In genomic region chr9:134368571-134368970, GRCh38 we compare ENCODE assay signal across 21 cellular contexts. TPM values are rescaled to one million over a fixed set of nuclear protein-coding genes. Genes with fewer than 3 reads are reported as not detected.
DNase-seq lines count a peak whose midpoint lies in the region; TF ChIP-seq lines count a peak whose summit lies in the region.
"Had no signal": no experiment of that assay in that cellular context is flagged by ENCODE, and none has a peak within 500 bp of the region (broad histone marks: within the 10 kb centered on the region; RNA-seq: fewer than 3 reads in every experiment).

No MANE protein-coding gene starts in this region.

- no peaks in the 10 kb centered on the region for H3K9me3 Mint-ChIP-seq in activated T-helper 1 cell treated with anti-CD3 and anti-CD28 coated beads, Interleukin-12 subunit alpha, Interleukin-12 subunit beta, Interleukin-2, Interleukin-4 antibody, amounts not matched to agents 30 ng/mL and 10 ng/mL and 1 ng/mL, durations not matched to agents 14 hours and 24 hours and 36 hours
- H3K9me3 Mint-ChIP-seq: activated CD4-positive, alpha-beta T cell treated with anti-CD3 and anti-CD28 coated beads, Interleukin-2, amount 10 ng/mL, durations not matched to agents 24 days and 14 days; effector memory CD8-positive, alpha-beta T cell; stimulated activated naive CD8-positive, alpha-beta T cell treated with anti-CD3 and anti-CD28 coated beads, Interleukin-15, amount 100 ng/mL, for 72 hours had no signal

- TF ChIP-seq POLR2A in suprapubic skin (IDR thresholded peaks at IDR 0.05): no peak

- no peak overlapping the region for H3K4me3 Mint-ChIP-seq in activated T-helper 1 cell treated with anti-CD3 and anti-CD28 coated beads, Interleukin-12 subunit alpha, Interleukin-12 subunit beta, Interleukin-2, Interleukin-4 antibody, amounts not matched to agents 30 ng/mL and 10 ng/mL and 1 ng/mL, durations not matched to agents 14 hours and 24 hours and 36 hours
- H3K4me3 Mint-ChIP-seq: activated CD4-positive, alpha-beta T cell treated with anti-CD3 and anti-CD28 coated beads, Interleukin-2, amount 10 ng/mL, durations not matched to agents 24 days and 14 days; effector memory CD8-positive, alpha-beta T cell; stimulated activated naive CD8-positive, alpha-beta T cell treated with anti-CD3 and anti-CD28 coated beads, Interleukin-15, amount 100 ng/mL, for 72 hours had no signal

- TF ChIP-seq EP300 in suprapubic skin (IDR thresholded peaks at IDR 0.05): no peak

- no peak for TF ChIP-seq RAD21 in liver (IDR thresholded peaks at IDR 0.05)

- H3K4me1 ChIP-seq in liver (ENCODE audit: control insufficient read depth in 4 of 4, insufficient read depth in 4 of 4, low read length in 3 of 4) (peaks cover 66 to 99% (median 87%) of the 10 kb centered on the region in 4 donors), suprapubic skin (peaks cover 96% of the 10 kb centered on the region)

- H3K27ac ChIP-seq in HL-60 (replicated peaks) (peak overlapping the region; percentile 86; the same call in 1 of the 2 replicates), liver (ENCODE audit: low read depth in 1 of 2, low read length in 2 of 2) (peak overlapping the region; percentile 79 to 92), suprapubic skin (peak overlapping the region; percentile 92)
- H3K27ac ChIP-seq: ascending aorta had no signal

- no peaks in the 10 kb centered on the region for H3K27me3 Mint-ChIP-seq in activated T-helper 1 cell treated with anti-CD3 and anti-CD28 coated beads, Interleukin-12 subunit alpha, Interleukin-12 subunit beta, Interleukin-2, Interleukin-4 antibody, amounts not matched to agents 30 ng/mL and 10 ng/mL and 1 ng/mL, durations not matched to agents 14 hours and 24 hours and 36 hours (ENCODE audit: insufficient read depth)
- H3K27me3 Mint-ChIP-seq: activated CD4-positive, alpha-beta T cell treated with anti-CD3 and anti-CD28 coated beads, Interleukin-2, amount 10 ng/mL, durations not matched to agents 24 days and 14 days; effector memory CD8-positive, alpha-beta T cell had no signal

- no peak overlapping the region for H3K4me3 ChIP-seq in HL-60 (replicated peaks; ENCODE audit: insufficient read depth, low read length)
- no peak overlapping the region for H3K4me3 ChIP-seq in liver (ENCODE audit: low read depth in 1 of 3, low read length in 3 of 3)
- no peak overlapping the region for H3K4me3 ChIP-seq in suprapubic skin
- H3K4me3 ChIP-seq: ascending aorta, heart right ventricle, lung, pancreas, upper lobe of right lung had no signal

- H3K36me3 ChIP-seq in liver (ENCODE audit: control insufficient read depth in 4 of 4, insufficient read depth in 3 of 4, low read depth in 1 of 4, low read length in 3 of 4) (no peaks in the 10 kb centered on the region), suprapubic skin (no peaks in the 10 kb centered on the region)
- H3K36me3 ChIP-seq: ascending aorta, heart right ventricle, pancreas, upper lobe of right lung had no signal

- no peaks in the 10 kb centered on the region for H3K4me1 Mint-ChIP-seq in activated T-helper 1 cell treated with anti-CD3 and anti-CD28 coated beads, Interleukin-12 subunit alpha, Interleukin-12 subunit beta, Interleukin-2, Interleukin-4 antibody, amounts not matched to agents 30 ng/mL and 10 ng/mL and 1 ng/mL, durations not matched to agents 14 hours and 24 hours and 36 hours (ENCODE audit: low read depth)
- H3K4me1 Mint-ChIP-seq: activated CD4-positive, alpha-beta T cell treated with anti-CD3 and anti-CD28 coated beads, Interleukin-2, amount 10 ng/mL, durations not matched to agents 24 days and 14 days had no signal

- peak overlapping the region; percentile 56 for H3K27ac Mint-ChIP-seq in activated T-helper 1 cell treated with anti-CD3 and anti-CD28 coated beads, Interleukin-12 subunit alpha, Interleukin-12 subunit beta, Interleukin-2, Interleukin-4 antibody, amounts not matched to agents 30 ng/mL and 10 ng/mL and 1 ng/mL, durations not matched to agents 14 hours and 24 hours and 36 hours
- H3K27ac Mint-ChIP-seq: activated CD4-positive, alpha-beta T cell treated with anti-CD3 and anti-CD28 coated beads, Interleukin-2, amount 10 ng/mL, durations not matched to agents 24 days and 14 days; effector memory CD8-positive, alpha-beta T cell; stimulated activated naive CD8-positive, alpha-beta T cell treated with anti-CD3 and anti-CD28 coated beads, Interleukin-15, amount 100 ng/mL, for 72 hours had no signal

- 70% methylated on average over 3 of the region's 3 CpGs for WGBS in liver
- WGBS in suprapubic skin: 81% methylated on average over 3 of the region's 3 CpGs

- intact Hi-C loops in activated T-helper 1 cell treated with anti-CD3 and anti-CD28 coated beads, Interleukin-12 subunit alpha, Interleukin-12 subunit beta, Interleukin-2, Interleukin-4 antibody, amounts not matched to agents 30 ng/mL and 10 ng/mL and 1 ng/mL, durations not matched to agents 14 hours and 24 hours and 36 hours (cut with micrococcal nuclease): no loop called here

- H3K27me3 ChIP-seq in HL-60 (ENCODE audit: insufficient read depth, poor library complexity, severe bottlenecking) (no peaks in the 10 kb centered on the region), liver (ENCODE audit: control insufficient read depth in 4 of 4, insufficient read depth in 4 of 4, low read length in 3 of 4) (no peaks in the 10 kb centered on the region), suprapubic skin (no peaks in the 10 kb centered on the region)
- H3K27me3 ChIP-seq: ascending aorta, heart right ventricle, pancreas, upper lobe of right lung had no signal

- DNase-seq in HL-60 (ENCODE audit: low read depth in 1 of 2, low spot score in 1 of 2) (no peak), suprapubic skin (ENCODE audit: low spot score in 2 of 2) (no peak), NCI-H2227 (lab: John Stamatoyannopoulos, UW; ENCODE audit: unreplicated experiment) (no peak), retina (no peak), LoVo (ENCODE audit: low spot score) (no peak)
- DNase-seq in activated T-helper 1 cell treated with anti-CD3 and anti-CD28 coated beads, Interleukin-12 subunit alpha, Interleukin-12 subunit beta, Interleukin-2, Interleukin-4 antibody, amounts not matched to agents 30 ng/mL and 10 ng/mL and 1 ng/mL, durations not matched to agents 14 hours and 24 hours and 36 hours (ENCODE audit: low spot score): no peak
- no peak for DNase-seq in activated CD4-positive, alpha-beta T cell treated with anti-CD3 and anti-CD28 coated beads for 1 hour
- DNase-seq: activated CD4-positive, alpha-beta T cell treated with anti-CD3 and anti-CD28 coated beads, Interleukin-2, amount 10 ng/mL, durations not matched to agents 24 days and 14 days; activated gamma-delta T cell treated with Interleukin-2 at 50 U/mL for 16 hours; effector memory CD8-positive, alpha-beta T cell; heart right ventricle; NCI-H1092 treated with DMSO at 0.1 percent for 48 hours; NCI-H2029 treated with DMSO at 0.1 percent for 48 hours; pancreas; RPMI8226; stimulated activated CD4-positive, alpha-beta T cell treated with anti-CD3 and anti-CD28 coated beads, Interleukin-2, amount 100 ng/mL, for 48 hours; stimulated activated naive CD8-positive, alpha-beta T cell treated with anti-CD3 and anti-CD28 coated beads, Interleukin-15, amount 100 ng/mL, for 72 hours; upper lobe of right lung had no signal

- H3K9ac ChIP-seq in liver (ENCODE audit: low read depth in 1 of 2, low read length in 2 of 2): no peak overlapping the region

- H3K9me3 ChIP-seq in liver (ENCODE audit: control insufficient read depth in 4 of 4, low read length in 3 of 4) (no peaks in the 10 kb centered on the region), suprapubic skin (no peaks in the 10 kb centered on the region)
- H3K9me3 ChIP-seq: ascending aorta, heart right ventricle, pancreas, upper lobe of right lung had no signal

- no peak for TF ChIP-seq CTCF in HL-60 (IDR thresholded peaks at IDR 0.05; ENCODE audit: insufficient read depth, low read length)
- no peak for TF ChIP-seq CTCF in liver (IDR thresholded peaks at IDR 0.05; ENCODE audit: low read depth, low read length, missing input control)
- TF ChIP-seq CTCF in suprapubic skin (IDR thresholded peaks at IDR 0.05): no peak

- H3K36me3 Mint-ChIP-seq in activated T-helper 1 cell treated with anti-CD3 and anti-CD28 coated beads, Interleukin-12 subunit alpha, Interleukin-12 subunit beta, Interleukin-2, Interleukin-4 antibody, amounts not matched to agents 30 ng/mL and 10 ng/mL and 1 ng/mL, durations not matched to agents 14 hours and 24 hours and 36 hours (ENCODE audit: low read depth): no peaks in the 10 kb centered on the region

TF ChIP-seq in liver, 16 proteins besides CTCF, POLR2A, EP300 and RAD21 (continues in another document):
- TF ChIP-seq SP1 (IDR thresholded peaks at IDR 0.05): no peak
- TF ChIP-seq, protein P1, sequence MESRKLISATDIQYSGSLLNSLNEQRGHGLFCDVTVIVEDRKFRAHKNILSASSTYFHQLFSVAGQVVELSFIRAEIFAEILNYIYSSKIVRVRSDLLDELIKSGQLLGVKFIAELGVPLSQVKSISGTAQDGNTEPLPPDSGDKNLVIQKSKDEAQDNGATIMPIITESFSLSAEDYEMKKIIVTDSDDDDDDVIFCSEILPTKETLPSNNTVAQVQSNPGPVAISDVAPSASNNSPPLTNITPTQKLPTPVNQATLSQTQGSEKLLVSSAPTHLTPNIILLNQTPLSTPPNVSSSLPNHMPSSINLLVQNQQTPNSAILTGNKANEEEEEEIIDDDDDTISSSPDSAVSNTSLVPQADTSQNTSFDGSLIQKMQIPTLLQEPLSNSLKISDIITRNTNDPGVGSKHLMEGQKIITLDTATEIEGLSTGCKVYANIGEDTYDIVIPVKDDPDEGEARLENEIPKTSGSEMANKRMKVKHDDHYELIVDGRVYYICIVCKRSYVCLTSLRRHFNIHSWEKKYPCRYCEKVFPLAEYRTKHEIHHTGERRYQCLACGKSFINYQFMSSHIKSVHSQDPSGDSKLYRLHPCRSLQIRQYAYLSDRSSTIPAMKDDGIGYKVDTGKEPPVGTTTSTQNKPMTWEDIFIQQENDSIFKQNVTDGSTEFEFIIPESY (IDR thresholded peaks at IDR 0.05): no peak

RNA-seq across cellular contexts. Expression of gene RXRA, which starts 42.3 kb away (rescaled TPM):
- 0.71 and 0.91 TPM in 2 replicates for total RNA-seq in activated T-helper 1 cell treated with anti-CD3 and anti-CD28 coated beads, Interleukin-12 subunit alpha, Interleukin-12 subunit beta, Interleukin-2, Interleukin-4 antibody, amounts not matched to agents 30 ng/mL and 10 ng/mL and 1 ng/mL, durations not matched to agents 14 hours and 24 hours and 36 hours
- total RNA-seq in liver (100 to 1,000 TPM in 1 of 2 donors, 10 to 100 TPM in 1; 41.5 to 116 TPM), suprapubic skin (100 to 1,000 TPM; 165 to 240 (median 185) TPM)
- 100 to 1,000 TPM in 1 of 2 donors, 10 to 100 TPM in 1; 46.8 to 101 TPM for polyA plus RNA-seq in liver

Comparison
In these comparisons a context has a peak if more than half of its experiments do, and no peak if none do; other contexts are left out.
1. RNA of gene RXRA, which starts 42.3 kb away (total RNA-seq): 165 to 240 TPM in suprapubic skin and 41.5 to 116 TPM in liver; 0.71 to 0.91 TPM in activated T-helper 1 cell treated with anti-CD3 and anti-CD28 coated beads, Interleukin-12 subunit alpha, Interleukin-12 subunit beta, Interleukin-2, Interleukin-4 antibody, amounts not matched to agents 30 ng/mL and 10 ng/mL and 1 ng/mL, durations not matched to agents 14 hours and 24 hours and 36 hours; every median in the first group is over 10 times any median in the second.
2. Peak in every context shown above with its lines, with median percentiles within 50 percentile points of each other: H3K27ac ChIP-seq.